In the genomic region with DNA sequence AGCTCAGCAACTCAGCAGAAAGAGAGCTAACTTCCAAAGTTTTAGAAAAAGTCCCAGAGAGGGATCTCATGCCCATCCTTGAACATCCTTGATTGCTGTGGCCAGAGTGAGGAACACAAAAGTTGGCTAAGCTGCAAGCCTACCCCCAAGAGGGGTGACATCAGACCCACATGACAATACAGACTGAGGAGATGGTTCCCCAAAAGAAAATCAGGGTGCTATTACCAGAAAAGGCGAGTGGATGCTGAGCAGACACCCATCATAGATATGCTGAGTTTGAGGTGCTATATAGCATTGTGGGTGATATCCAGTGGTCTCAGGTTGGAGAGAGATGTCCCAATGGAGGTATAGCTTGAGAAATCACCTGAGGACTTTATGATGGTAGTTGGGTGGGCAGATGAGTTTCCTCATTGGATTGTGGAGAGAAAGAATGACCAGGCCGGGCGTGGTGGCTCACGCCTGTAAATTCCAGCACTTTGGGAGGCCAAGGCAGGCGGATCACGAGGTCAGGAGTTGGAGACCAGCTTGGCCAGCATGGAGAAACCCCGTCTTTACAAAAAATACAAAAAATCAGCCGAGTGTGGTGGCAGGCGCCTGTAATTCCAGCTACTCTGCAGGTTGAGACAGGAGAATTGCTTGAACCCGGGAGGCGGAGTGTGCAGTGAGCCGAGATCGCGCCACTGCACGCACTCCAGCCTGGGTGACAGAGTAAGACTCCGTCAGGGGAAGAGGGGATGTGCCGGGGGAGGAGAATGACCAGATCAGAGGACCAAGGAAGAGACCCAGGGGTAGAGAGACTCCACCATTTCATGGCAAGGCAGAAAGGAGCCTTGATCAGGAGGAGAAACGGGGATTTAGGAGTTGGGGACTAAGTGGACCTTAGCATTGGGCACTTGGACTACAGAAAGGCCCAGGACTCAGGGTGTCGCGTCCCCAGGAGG, we compare ENCODE assay signal across 8 cellular contexts. TPM values are rescaled to one million over a fixed set of nuclear protein-coding genes. Genes with fewer than 3 reads are reported as not detected.
DNase-seq lines count a peak whose midpoint lies in the region; ATAC-seq and TF ChIP-seq lines count a peak whose summit lies in the region.

No MANE protein-coding gene starts in this region.

- H3K4me1 Mint-ChIP-seq in dendritic cell treated with granulocyte-macrophage colony-stimulating factor and Interleukin-4, amounts not matched to agents 40 ng/mL and 50 ng/mL, for 4 days (ENCODE audit: low read depth), result peaks cover 54% of the 10 kb centered on the region
- peaks cover 29 to 40% (median 34%) of the 10 kb centered on the region in 4 donors for H3K4me1 Mint-ChIP-seq in naive thymus-derived CD8-positive, alpha-beta T cell

- H3K27ac ChIP-seq in AG04450 (ENCODE audit: low read depth, low read length), result peak overlapping the region; percentile 68

- ATAC-seq in naive thymus-derived CD8-positive, alpha-beta T cell, result no peak
- ATAC-seq in GM19395 (IDR thresholded peaks at IDR 0.05; ENCODE audit: unreplicated experiment), result no peak
- ATAC-seq in HG03097 (IDR thresholded peaks at IDR 0.05; ENCODE audit: low FRiP score, unreplicated experiment), result no peak

- POLR2A ChIA-PET in AG04450 (lab: Yijun Ruan, JAX), result interaction anchor here (0.6 to 3.1 kb wide), 5 partner anchors 9 to 41 kb away, joined by 3 to 36 read pairs (median 4); a partner anchor contains a TSS
- POLR2A ChIA-PET in naive thymus-derived CD8-positive, alpha-beta T cell (lab: Charles Lee), result interaction anchor here (0.6 to 6.1 kb wide), 16 partner anchors 12 to 178 kb away, joined by 3 to 50 read pairs (median 6); a partner anchor contains a TSS

- CTCF ChIA-PET in AG04450 (lab: Charles Lee), result interaction anchor here (0.6 to 9.9 kb wide), 12 partner anchors 13 to 533 kb away, joined by 3 to 212 read pairs (median 5); a partner anchor contains a TSS

- no peaks in the 10 kb centered on the region; the same call in 1 of the 2 replicates for H3K9me3 ChIP-seq in AG04450 (ENCODE audit: control insufficient read depth, insufficient read depth, low read length)

- H3K36me3 Mint-ChIP-seq in dendritic cell treated with granulocyte-macrophage colony-stimulating factor and Interleukin-4, amounts not matched to agents 40 ng/mL and 50 ng/mL, for 4 days (ENCODE audit: low read depth), result peaks cover 38% of the 10 kb centered on the region
- peaks cover 0 to 7% (median 0%) of the 10 kb centered on the region in 3 donors for H3K36me3 Mint-ChIP-seq in naive thymus-derived CD8-positive, alpha-beta T cell

- DNase-seq in AG04450 (ENCODE audit: low read depth, low spot score) (no peak), LoVo (ENCODE audit: low spot score) (peak; percentile 52), NCI-H2196 treated with DMSO at 0.1 percent for 48 hours (lab: John Stamatoyannopoulos, UW; ENCODE audit: unreplicated experiment) (no peak), NCI-H1105 (lab: John Stamatoyannopoulos, UW) (no peak)
- no peak for DNase-seq in naive thymus-derived CD8-positive, alpha-beta T cell

- no peaks in the 10 kb centered on the region for H3K27me3 ChIP-seq in AG04450 (ENCODE audit: control insufficient read depth, insufficient read depth, low read length)

- H3K27me3 Mint-ChIP-seq in dendritic cell treated with granulocyte-macrophage colony-stimulating factor and Interleukin-4, amounts not matched to agents 40 ng/mL and 50 ng/mL, for 4 days, result no peaks in the 10 kb centered on the region
- H3K27me3 Mint-ChIP-seq in naive thymus-derived CD8-positive, alpha-beta T cell, result no peaks in the 10 kb centered on the region

- no peaks in the 10 kb centered on the region for H3K9me3 Mint-ChIP-seq in dendritic cell treated with granulocyte-macrophage colony-stimulating factor and Interleukin-4, amounts not matched to agents 40 ng/mL and 50 ng/mL, for 4 days
- H3K9me3 Mint-ChIP-seq in naive thymus-derived CD8-positive, alpha-beta T cell, result no peaks in the 10 kb centered on the region

- intact Hi-C loops in dendritic cell treated with granulocyte-macrophage colony-stimulating factor and Interleukin-4, amounts not matched to agents 40 ng/mL and 50 ng/mL, for 4 days (cut with micrococcal nuclease), result loop anchor here (5.0 kb wide), 1 partner anchor 521 kb away; no protein-coding TSS in a partner anchor

- peak overlapping the region; percentile 83 for H3K4me3 ChIP-seq in AG04450 (ENCODE audit: low read depth, low read length)

- peak overlapping the region; percentile 90 for H3K4me3 Mint-ChIP-seq in dendritic cell treated with granulocyte-macrophage colony-stimulating factor and Interleukin-4, amounts not matched to agents 40 ng/mL and 50 ng/mL, for 4 days
- H3K4me3 Mint-ChIP-seq in naive thymus-derived CD8-positive, alpha-beta T cell, result peak overlapping the region; percentile 95 to 99 (median 98)

- peak overlapping the region; percentile 88 for H3K27ac Mint-ChIP-seq in dendritic cell treated with granulocyte-macrophage colony-stimulating factor and Interleukin-4, amounts not matched to agents 40 ng/mL and 50 ng/mL, for 4 days
- peak overlapping the region; percentile 73 to 99 (median 92) for H3K27ac Mint-ChIP-seq in naive thymus-derived CD8-positive, alpha-beta T cell

- TF ChIP-seq CTCF in AG04450 (IDR thresholded peaks at IDR 0.05; ENCODE audit: low read depth, low read length), result peak; percentile 8; the same call in 1 of the 2 replicates

RNA-seq across cellular contexts. Expression of a gene that starts 0.9 kb away (rescaled TPM):
- 47.0 and 59.9 TPM in 2 replicates for polyA plus RNA-seq in AG04450 (2011; rRNA removed)
- 69.2 and 97.4 TPM in 2 replicates for polyA minus RNA-seq in AG04450 (2011; rRNA and poly(A)+ RNA removed)
- total RNA-seq in naive thymus-derived CD8-positive, alpha-beta T cell, result 10 to 100 TPM; 16.5 to 17.4 TPM
- polyA plus RNA-seq in naive thymus-derived CD8-positive, alpha-beta T cell, result 10 to 100 TPM in 2 of 3 donors, 1 to 10 TPM in 1; 8.6 to 11.6 (median 11.3) TPM

RNA-seq across cellular contexts. Expression of a gene that starts 21.3 kb away (rescaled TPM):
- 29.7 and 32.5 TPM in 2 replicates for polyA plus RNA-seq in AG04450 (2011; rRNA removed)
- polyA minus RNA-seq in AG04450 (2011; rRNA and poly(A)+ RNA removed), result 35.4 and 43.4 TPM in 2 replicates
- total RNA-seq in naive thymus-derived CD8-positive, alpha-beta T cell, result 10 to 100 TPM; 74.1 to 77.1 TPM
- 10 to 100 TPM; 68.0 to 83.8 (median 71.9) TPM for polyA plus RNA-seq in naive thymus-derived CD8-positive, alpha-beta T cell

RNA-seq across cellular contexts. Expression of a gene that starts 21.5 kb away (rescaled TPM):
- 0.41 and 0.46 TPM in 2 replicates for polyA plus RNA-seq in AG04450 (2011; rRNA removed)
- polyA minus RNA-seq in AG04450 (2011; rRNA and poly(A)+ RNA removed), result 0.23 and 0.83 TPM in 2 replicates
- 1 to 10 TPM; 2.7 to 3.4 TPM for total RNA-seq in naive thymus-derived CD8-positive, alpha-beta T cell
- 1 to 10 TPM; 3.0 to 3.5 (median 3.1) TPM for polyA plus RNA-seq in naive thymus-derived CD8-positive, alpha-beta T cell

RNA-seq across cellular contexts. Expression of a gene that starts 21.9 kb away (rescaled TPM):
- not detected in 2 replicates for polyA plus RNA-seq in AG04450 (2011; rRNA removed)
- not detected in 2 replicates for polyA minus RNA-seq in AG04450 (2011; rRNA and poly(A)+ RNA removed)
- total RNA-seq in naive thymus-derived CD8-positive, alpha-beta T cell, result not detected
- not detected for polyA plus RNA-seq in naive thymus-derived CD8-positive, alpha-beta T cell

RNA-seq across cellular contexts. Expression of a gene that starts 37.2 kb away (rescaled TPM):
- polyA plus RNA-seq in AG04450 (2011; rRNA removed), result 0.07 TPM in 1 of 2 replicates, not detected in the other
- not detected in 2 replicates for polyA minus RNA-seq in AG04450 (2011; rRNA and poly(A)+ RNA removed)
- 1 to 10 TPM; 1.9 to 2.2 TPM for total RNA-seq in naive thymus-derived CD8-positive, alpha-beta T cell
- polyA plus RNA-seq in naive thymus-derived CD8-positive, alpha-beta T cell, result under 1 TPM; 0.52 to 0.60 (median 0.52) TPM
